In the genomic region with DNA sequence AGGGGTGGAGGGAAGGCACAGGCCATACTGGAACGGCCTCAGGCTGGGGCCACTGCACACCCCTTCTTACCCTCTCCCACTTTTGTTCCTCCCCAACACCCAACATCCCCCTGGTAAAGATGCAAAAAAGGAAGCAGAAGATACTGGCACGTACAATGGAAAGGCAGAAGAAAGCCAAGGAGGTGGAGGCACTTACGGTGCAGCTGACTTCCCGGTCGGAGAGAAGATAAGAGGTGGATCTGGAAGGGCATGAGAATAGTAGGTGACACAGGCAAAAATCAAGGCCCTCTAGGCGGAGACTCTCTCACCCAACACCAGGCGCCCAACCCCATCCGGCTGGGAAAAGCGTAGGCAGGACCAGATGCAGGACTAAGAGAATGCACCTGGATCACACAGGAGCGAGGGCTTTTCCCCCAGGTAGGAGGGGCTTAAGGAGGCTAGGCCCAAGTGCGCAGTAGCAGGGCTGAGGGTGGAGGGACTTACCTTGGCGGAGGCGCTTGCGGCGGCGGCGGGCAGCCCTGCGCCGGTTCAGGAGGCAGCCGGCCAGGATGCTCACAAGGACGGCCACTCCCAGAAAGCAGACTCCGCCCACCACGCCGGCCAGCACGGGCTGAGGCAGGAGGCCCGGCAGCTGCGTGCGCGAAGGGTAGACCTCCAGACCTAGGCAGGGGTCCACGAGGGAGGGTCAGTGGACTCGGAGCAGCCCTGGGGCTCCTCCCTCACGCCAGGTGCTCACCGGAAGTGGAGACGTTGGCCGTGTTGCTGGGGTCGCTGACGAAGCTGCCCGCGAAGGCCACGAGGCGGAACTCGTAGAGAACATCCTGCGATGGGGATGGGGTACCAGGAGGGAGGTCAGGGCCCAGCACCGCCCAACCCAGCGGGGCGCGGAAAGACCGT, we compare ENCODE assay signal across 1 cellular context.
A peak's percentile ranks its signal among the peaks of the same experiment; 100 is the strongest.
TF ChIP-seq lines count a peak whose summit lies in the region.

No MANE protein-coding gene starts in this region.

TF ChIP-seq in H1, 55 proteins besides CTCF, POLR2A, EP300 and RAD21:
- TF ChIP-seq SIRT6 (IDR thresholded peaks at IDR 0.05; ENCODE audit: low read length) (no peak), KDM5A (IDR thresholded peaks at IDR 0.05; ENCODE audit: low read length) (no peak), CTBP2 (IDR thresholded peaks at IDR 0.05; ENCODE audit: borderline replicate concordance, insufficient read depth, insufficient read length, low read length) (no peak), FOSL1 (IDR thresholded peaks at IDR 0.05; ENCODE audit: insufficient read depth, low read depth, low read length) (no peak), BRCA1 (IDR thresholded peaks at IDR 0.05; ENCODE audit: low read depth, low read length) (no peak), MAX (IDR thresholded peaks at IDR 0.05) (0 out of 2 replicates have a peak, but pooled peaks have one; percentile 7), RFX5 (IDR thresholded peaks at IDR 0.05; ENCODE audit: borderline replicate concordance, low read depth, low read length) (no peak), ZNF274 (IDR thresholded peaks at IDR 0.05; ENCODE audit: borderline replicate concordance, extremely low read depth, low read length) (no peak)
